In genomic region chr2:218607436-218608115, GRCh38 we compare ENCODE assay signal across 9 cellular contexts. TPM values are rescaled to one million over a fixed set of nuclear protein-coding genes. Genes with fewer than 3 reads are reported as not detected.
DNase-seq lines count a peak whose midpoint lies in the region; ATAC-seq and TF ChIP-seq lines count a peak whose summit lies in the region.
"Had no signal": no experiment of that assay in that cellular context is flagged by ENCODE, and none has a peak within 500 bp of the region (broad histone marks: within the 10 kb centered on the region; RNA-seq: fewer than 3 reads in every experiment).

TSS of gene PLCD4 (plus strand) at chr2:218607899. CDS start at chr2:218615740, 7,841 bp downstream.

- peaks cover 3% of the 10 kb centered on the region for H3F3A ChIP-seq in neural progenitor cell (ENCODE audit: low read depth)

- H3K4me1 Mint-ChIP-seq in neural progenitor cell = peaks cover 10% of the 10 kb centered on the region
- H3K4me1 Mint-ChIP-seq: IgD-negative memory B cell had no signal

- POLR2A ChIA-PET in BJ (lab: Charles Lee) = no interaction called here

- peaks cover 7% of the 10 kb centered on the region for H3K4me1 ChIP-seq in NT2/D1 (ENCODE audit: insufficient read depth, insufficient read length)
- H3K4me1 ChIP-seq in esophagus squamous epithelium = peaks cover 8 to 34% (median 11%) of the 10 kb centered on the region in 3 donors
- H3K4me1 ChIP-seq in neural progenitor cell = peaks cover 4% of the 10 kb centered on the region

- 11 to 12% methylated on average over 4 to 7 of the region's 8 CpGs for whole genome bisulfite sequencing in esophagus squamous epithelium, 2 donors

- no peaks in the 10 kb centered on the region for H4K20me1 ChIP-seq in neural progenitor cell (ENCODE audit: low read depth)

- H3K4me3 ChIP-seq in BJ (ENCODE audit: low read depth, low read length) (no peak within 1 kb of the TSS; the same call in 1 of the 2 replicates), NT2/D1 (ENCODE audit: insufficient read length, low read depth) (peak within 1 kb of the TSS; percentile 24), esophagus squamous epithelium (peak within 1 kb of the TSS; percentile 7 to 59 (median 32)), neural progenitor cell (no peak within 1 kb of the TSS)

- CTCF ChIA-PET in BJ (lab: Yijun Ruan, JAX) = interaction anchor here (0.7 to 2.2 kb wide), 11 partner anchors 9 to 291 kb away, joined by 3 to 8 read pairs (median 4); partner anchors contain the start of genes BCS1L and ZNF142

- H3K4me3 Mint-ChIP-seq in neural progenitor cell = peak within 1 kb of the TSS; percentile 16

- H3K36me3 ChIP-seq in BJ (ENCODE audit: control insufficient read depth, insufficient read depth, low read length) (no peaks in the 10 kb centered on the region), NT2/D1 (ENCODE audit: insufficient read depth, insufficient read length, low read length) (no peaks in the 10 kb centered on the region), esophagus squamous epithelium (no peaks in the 10 kb centered on the region), neural progenitor cell (no peaks in the 10 kb centered on the region)

- H3K27ac Mint-ChIP-seq in neural progenitor cell = peak within 1 kb of the TSS; percentile 29

- H2AFZ ChIP-seq in neural progenitor cell (replicated peaks) = peak within 1 kb of the TSS; percentile 20

- peak in 2 of 4 donors; percentile 11 to 55 for TF ChIP-seq POLR2A in esophagus squamous epithelium (IDR thresholded peaks at IDR 0.05)

- H3K9me3 ChIP-seq in NT2/D1 (ENCODE audit: insufficient read depth, low read length) = no peaks in the 10 kb centered on the region
- no peaks in the 10 kb centered on the region for H3K9me3 ChIP-seq in esophagus squamous epithelium
- H3K9me3 ChIP-seq in neural progenitor cell (ENCODE audit: low read depth) = no peaks in the 10 kb centered on the region

- no peaks in the 10 kb centered on the region for H3K9me3 Mint-ChIP-seq in neural progenitor cell
- H3K9me3 Mint-ChIP-seq: IgD-negative memory B cell had no signal

- H3K4me2 ChIP-seq in neural progenitor cell = peak within 1 kb of the TSS; percentile 33

- peaks cover 2% of the 10 kb centered on the region for H3K27me3 Mint-ChIP-seq in neural progenitor cell (ENCODE audit: insufficient read depth, low read depth)

- H3K36me3 Mint-ChIP-seq in neural progenitor cell = no peaks in the 10 kb centered on the region
- H3K36me3 Mint-ChIP-seq: IgD-negative memory B cell had no signal

- no peaks in the 10 kb centered on the region for H3K27me3 ChIP-seq in BJ (ENCODE audit: control insufficient read depth, insufficient read depth, low read length)
- H3K27me3 ChIP-seq in NT2/D1 (ENCODE audit: insufficient read depth, insufficient read length) = no peaks in the 10 kb centered on the region
- H3K27me3 ChIP-seq in esophagus squamous epithelium = no peaks in the 10 kb centered on the region
- H3K27me3 ChIP-seq in neural progenitor cell = no peaks in the 10 kb centered on the region

- H3K79me2 ChIP-seq in neural progenitor cell (ENCODE audit: low read depth) = no peaks in the 10 kb centered on the region

- ATAC-seq in stimulated activated naive CD8-positive, alpha-beta T cell treated with anti-CD3 and anti-CD28 coated beads, Interleukin-15, Interleukin-2, amounts not matched to agents 100 U/mL and 50 U/mL, for 24 hours = no peak
- ATAC-seq in HG03460 (IDR thresholded peaks at IDR 0.05; ENCODE audit: unreplicated experiment) = no peak

- DNase-seq in BJ (ENCODE audit: low read depth) = peak; percentile 58
- DNase-seq in NT2/D1 (ENCODE audit: low read depth, low spot score) = peak; percentile 6
- no peak for DNase-seq in esophagus squamous epithelium (lab: John Stamatoyannopoulos, UW)
- DNase-seq in neural progenitor cell (ENCODE audit: low spot score) = peak; percentile 47
- no peak for DNase-seq in midbrain (lab: John Stamatoyannopoulos, UW)
- DNase-seq in AML-193 (lab: John Stamatoyannopoulos, UW) = no peak
- no peak for DNase-seq in stimulated activated naive CD8-positive, alpha-beta T cell treated with anti-CD3 and anti-CD28 coated beads, Interleukin-15, Interleukin-2, amounts not matched to agents 100 U/mL and 50 U/mL, for 24 hours

- H3K9ac ChIP-seq in NT2/D1 (ENCODE audit: insufficient read length, low read depth) (peak within 1 kb of the TSS; percentile 82), neural progenitor cell (no peak within 1 kb of the TSS)

- TF ChIP-seq CTCF in BJ (IDR thresholded peaks at IDR 0.05; ENCODE audit: insufficient read depth, low read depth, low read length) (peak; percentile 39), esophagus squamous epithelium (IDR thresholded peaks at IDR 0.05) (peak in 2 of 6 experiments; percentile 15 to 25), neural progenitor cell (IDR thresholded peaks at IDR 0.05) (no peak)

- H3K27ac ChIP-seq in esophagus squamous epithelium (peak within 1 kb of the TSS; percentile 60 to 85 (median 82)), neural progenitor cell (no peak within 1 kb of the TSS)

- intact Hi-C loops in esophagus squamous epithelium (cut with DNase I) = no loop called here

RNA-seq across cellular contexts. Expression of gene PLCD4, which starts in this region (rescaled TPM):
- polyA plus RNA-seq in BJ (2011; rRNA removed) = 1.0 and 1.1 TPM in 2 replicates
- 0.66 and 1.1 TPM in 2 replicates for polyA minus RNA-seq in BJ (2011; rRNA and poly(A)+ RNA removed)
- total RNA-seq in esophagus squamous epithelium (1 to 10 TPM; 2.7 to 7.1 (median 4.0) TPM), neural progenitor cell (ENCODE audit: low replicate concordance) (0.12 and 1.1 TPM in 2 replicates)

Comparison
In these comparisons a context has a peak if more than half of its experiments do, and no peak if none do; other contexts are left out.
1. DNase-seq: peak in BJ (single experiment), NT2/D1 (single experiment) and neural progenitor cell (single experiment); none in esophagus squamous epithelium (single experiment), midbrain (single experiment), AML-193 (0 of 2) and stimulated activated naive CD8-positive, alpha-beta T cell treated with anti-CD3 and anti-CD28 coated beads, Interleukin-15, Interleukin-2, amounts not matched to agents 100 U/mL and 50 U/mL, for 24 hours (single experiment).
2. H3K4me3 ChIP-seq: peak in NT2/D1 (single experiment) and esophagus squamous epithelium (4 of 4); none in BJ (single experiment) and neural progenitor cell (single experiment).